Comparison of ENCODE assay signal across 10 cellular contexts in genomic region chr19:47613165-47614146, GRCh38. TPM values are rescaled to one million over a fixed set of nuclear protein-coding genes. Genes with fewer than 3 reads are reported as not detected.
DNase-seq lines count a peak whose midpoint lies in the region; ATAC-seq and TF ChIP-seq lines count a peak whose summit lies in the region.
"Had no signal": no experiment of that assay in that cellular context is flagged by ENCODE, and none has a peak within 500 bp of the region (broad histone marks: within the 10 kb centered on the region; RNA-seq: fewer than 3 reads in every experiment).

No MANE protein-coding gene starts in this region.

- H3K36me3 Mint-ChIP-seq in activated T-helper 1 cell treated with anti-CD3 and anti-CD28 coated beads, Interleukin-12 subunit alpha, Interleukin-12 subunit beta, Interleukin-2, Interleukin-4 antibody, amounts not matched to agents 30 ng/mL and 10 ng/mL and 1 ng/mL, durations not matched to agents 14 hours and 24 hours and 36 hours (ENCODE audit: low read depth): peaks cover 3% of the 10 kb centered on the region

- no peak for TF ChIP-seq CTCF in fibroblast of villous mesenchyme (IDR thresholded peaks at IDR 0.05; ENCODE audit: insufficient read depth, low read depth, low read length)

- H3K36me3 ChIP-seq in SK-N-MC (ENCODE audit: insufficient read depth, low read length) (peaks cover 4% of the 10 kb centered on the region; the same call in 1 of the 2 replicates), rectal smooth muscle tissue (ENCODE audit: control insufficient read depth, insufficient read depth, low read length) (no peaks in the 10 kb centered on the region)

- H3K27ac Mint-ChIP-seq in activated T-helper 1 cell treated with anti-CD3 and anti-CD28 coated beads, Interleukin-12 subunit alpha, Interleukin-12 subunit beta, Interleukin-2, Interleukin-4 antibody, amounts not matched to agents 30 ng/mL and 10 ng/mL and 1 ng/mL, durations not matched to agents 14 hours and 24 hours and 36 hours: no peak overlapping the region

- ATAC-seq in GM21447 (IDR thresholded peaks at IDR 0.05; ENCODE audit: unreplicated experiment): no peak

- H3K4me1 ChIP-seq in rectal smooth muscle tissue (ENCODE audit: control insufficient read depth, insufficient read depth, low read length): peaks cover 17% of the 10 kb centered on the region

- H3K4me3 ChIP-seq in SK-N-MC (peak overlapping the region; percentile 69), fibroblast of villous mesenchyme (ENCODE audit: low read depth, low read length) (no peak overlapping the region), rectal smooth muscle tissue (ENCODE audit: low read length) (no peak overlapping the region)

- H3K4me1 Mint-ChIP-seq in activated T-helper 1 cell treated with anti-CD3 and anti-CD28 coated beads, Interleukin-12 subunit alpha, Interleukin-12 subunit beta, Interleukin-2, Interleukin-4 antibody, amounts not matched to agents 30 ng/mL and 10 ng/mL and 1 ng/mL, durations not matched to agents 14 hours and 24 hours and 36 hours (ENCODE audit: low read depth): peaks cover 14% of the 10 kb centered on the region

- no peaks in the 10 kb centered on the region for H3K9me3 Mint-ChIP-seq in activated T-helper 1 cell treated with anti-CD3 and anti-CD28 coated beads, Interleukin-12 subunit alpha, Interleukin-12 subunit beta, Interleukin-2, Interleukin-4 antibody, amounts not matched to agents 30 ng/mL and 10 ng/mL and 1 ng/mL, durations not matched to agents 14 hours and 24 hours and 36 hours

- H3K27me3 ChIP-seq in rectal smooth muscle tissue (ENCODE audit: control insufficient read depth, insufficient read depth, low read length): no peaks in the 10 kb centered on the region

- peak overlapping the region; percentile 67 for H3K9ac ChIP-seq in SK-N-MC (ENCODE audit: insufficient read length)
- no peak overlapping the region for H3K9ac ChIP-seq in rectal smooth muscle tissue (ENCODE audit: low read length)

- peak overlapping the region; percentile 96 for H3K27ac ChIP-seq in SK-N-MC
- H3K27ac ChIP-seq in rectal smooth muscle tissue (ENCODE audit: low read depth, low read length): peak overlapping the region; percentile 66
- H3K27ac ChIP-seq: HL-60 had no signal

- peak; percentile 49 for DNase-seq in Daoy (ENCODE audit: low read depth)
- no peak for DNase-seq in SK-N-MC (ENCODE audit: low read depth, low spot score)
- DNase-seq in fibroblast of villous mesenchyme (ENCODE audit: low read depth): peak; percentile 65
- no peak for DNase-seq in activated T-helper 1 cell treated with anti-CD3 and anti-CD28 coated beads, Interleukin-12 subunit alpha, Interleukin-12 subunit beta, Interleukin-2, Interleukin-4 antibody, amounts not matched to agents 30 ng/mL and 10 ng/mL and 1 ng/mL, durations not matched to agents 14 hours and 24 hours and 36 hours (ENCODE audit: low spot score)
- no peak for DNase-seq in NCI-H1105 treated with DMSO at 0.1 percent for 48 hours (lab: John Stamatoyannopoulos, UW)
- DNase-seq in SHP77 treated with DMSO at 0.1 percent for 48 hours (lab: John Stamatoyannopoulos, UW): no peak
- DNase-seq: stimulated activated naive CD4-positive, alpha-beta T cell had no signal

- H3K4me3 Mint-ChIP-seq in activated T-helper 1 cell treated with anti-CD3 and anti-CD28 coated beads, Interleukin-12 subunit alpha, Interleukin-12 subunit beta, Interleukin-2, Interleukin-4 antibody, amounts not matched to agents 30 ng/mL and 10 ng/mL and 1 ng/mL, durations not matched to agents 14 hours and 24 hours and 36 hours: no peak overlapping the region

- no peaks in the 10 kb centered on the region for H3K9me3 ChIP-seq in SK-N-MC (ENCODE audit: low read depth, low read length)

- intact Hi-C loops in activated T-helper 1 cell treated with anti-CD3 and anti-CD28 coated beads, Interleukin-12 subunit alpha, Interleukin-12 subunit beta, Interleukin-2, Interleukin-4 antibody, amounts not matched to agents 30 ng/mL and 10 ng/mL and 1 ng/mL, durations not matched to agents 14 hours and 24 hours and 36 hours (cut with micrococcal nuclease): no loop called here

- H3K27me3 Mint-ChIP-seq in activated T-helper 1 cell treated with anti-CD3 and anti-CD28 coated beads, Interleukin-12 subunit alpha, Interleukin-12 subunit beta, Interleukin-2, Interleukin-4 antibody, amounts not matched to agents 30 ng/mL and 10 ng/mL and 1 ng/mL, durations not matched to agents 14 hours and 24 hours and 36 hours (ENCODE audit: insufficient read depth): no peaks in the 10 kb centered on the region

RNA-seq across cellular contexts. Expression of gene BICRA, which starts 4.5 kb away (rescaled TPM):
- 0.89 and 8.5 TPM in 2 replicates for total RNA-seq in Daoy (2014; rRNA removed; shearing (Covaris generic))
- total RNA-seq in fibroblast of villous mesenchyme: 3.0 and 5.2 TPM in 2 replicates
- 13.0 and 13.5 TPM in 2 replicates for total RNA-seq in activated T-helper 1 cell treated with anti-CD3 and anti-CD28 coated beads, Interleukin-12 subunit alpha, Interleukin-12 subunit beta, Interleukin-2, Interleukin-4 antibody, amounts not matched to agents 30 ng/mL and 10 ng/mL and 1 ng/mL, durations not matched to agents 14 hours and 24 hours and 36 hours

RNA-seq across cellular contexts. Expression of gene ZNF541, which starts 40.5 kb away (rescaled TPM):
- total RNA-seq in Daoy (2014; rRNA removed; shearing (Covaris generic)): not detected in 2 replicates
- under 0.01 TPM in 2 replicates for total RNA-seq in fibroblast of villous mesenchyme
- total RNA-seq in activated T-helper 1 cell treated with anti-CD3 and anti-CD28 coated beads, Interleukin-12 subunit alpha, Interleukin-12 subunit beta, Interleukin-2, Interleukin-4 antibody, amounts not matched to agents 30 ng/mL and 10 ng/mL and 1 ng/mL, durations not matched to agents 14 hours and 24 hours and 36 hours: 0.05 and 0.39 TPM in 2 replicates

Comparison
In these comparisons a context has a peak if more than half of its experiments do, and no peak if none do; other contexts are left out.
1. DNase-seq: peak in Daoy (single experiment) and fibroblast of villous mesenchyme (single experiment); none in SK-N-MC (single experiment), activated T-helper 1 cell treated with anti-CD3 and anti-CD28 coated beads, Interleukin-12 subunit alpha, Interleukin-12 subunit beta, Interleukin-2, Interleukin-4 antibody, amounts not matched to agents 30 ng/mL and 10 ng/mL and 1 ng/mL, durations not matched to agents 14 hours and 24 hours and 36 hours (single experiment), NCI-H1105 treated with DMSO at 0.1 percent for 48 hours (single experiment) and SHP77 treated with DMSO at 0.1 percent for 48 hours (single experiment).